In the genomic region with DNA sequence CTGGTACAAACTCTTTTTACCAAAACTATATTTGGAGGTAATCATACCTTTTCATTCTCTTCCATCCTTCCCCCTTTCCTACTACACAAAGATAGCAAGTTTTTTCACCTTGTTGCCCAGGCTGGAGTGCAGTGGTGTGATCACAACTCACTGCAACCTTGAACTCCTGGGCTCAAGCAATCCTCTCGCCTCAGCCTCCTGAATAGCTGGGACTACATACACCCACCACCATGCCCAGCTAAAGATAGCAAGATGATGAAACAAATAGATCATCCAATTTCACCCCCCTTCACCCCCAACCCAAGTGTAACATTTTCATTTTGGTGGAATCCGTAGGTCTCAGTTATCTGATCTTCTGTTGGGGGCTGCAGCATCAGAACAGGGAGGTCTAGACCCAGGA, we compare ENCODE assay signal across 21 cellular contexts. TPM values are rescaled to one million over a fixed set of nuclear protein-coding genes. Genes with fewer than 3 reads are reported as not detected.
"Had no signal": no experiment of that assay in that cellular context is flagged by ENCODE, and none has a peak within 500 bp of the region (broad histone marks: within the 10 kb centered on the region; RNA-seq: fewer than 3 reads in every experiment).

No MANE protein-coding gene starts in this region.

- H3K27me3 ChIP-seq: colonic mucosa, right atrium auricular region, spleen, tibial nerve, vagina had no signal

- H3K4me3 ChIP-seq: colonic mucosa, esophagus squamous epithelium, lower lobe of right lung, prostate gland, right atrium auricular region, skin epidermis, spleen, thoracic aorta, tibial nerve, vagina had no signal

- H3K9me3 ChIP-seq: colonic mucosa, esophagus squamous epithelium, lower lobe of right lung, prostate gland, right atrium auricular region, spleen, thoracic aorta, tibial nerve, vagina had no signal

- H3K36me3 ChIP-seq: colonic mucosa, esophagus squamous epithelium, lower lobe of right lung, prostate gland, right atrium auricular region, spleen, thoracic aorta, tibial nerve, vagina had no signal

- H3K4me1 ChIP-seq: prostate gland had no signal

- DNase-seq: colonic mucosa; dermis blood vessel endothelial cell; effector memory CD4-positive, alpha-beta T cell; erythroblast; esophagus squamous epithelium; left ventricle myocardium superior; lower lobe of right lung; natural killer cell; nucleus accumbens; spleen; stimulated activated CD4-positive, alpha-beta T cell treated with anti-CD3 and anti-CD28 coated beads, Interleukin-4, amount 100 ng/mL, for 4 hours; stimulated activated naive CD8-positive, alpha-beta T cell treated with anti-CD3 and anti-CD28 coated beads, Interleukin-15, Interleukin-2, amounts not matched to agents 100 U/mL and 50 U/mL, for 24 hours; substantia nigra had no signal

- H3K27ac ChIP-seq: colonic mucosa, esophagus squamous epithelium, lower lobe of right lung, prostate gland, skin epidermis, spleen, thoracic aorta, vagina had no signal

- ATAC-seq: left ventricle myocardium superior; lower lobe of right lung; natural killer cell; stimulated activated memory B cell treated with anti-CD40 and anti-IgM and Interleukin-4, amounts not matched to agents 10 μg/mL and 1 μg/mL and 100 μg/mL, for 72 hours; stimulated activated naive CD8-positive, alpha-beta T cell treated with anti-CD3 and anti-CD28 coated beads, Interleukin-15, Interleukin-2, amounts not matched to agents 100 U/mL and 50 U/mL, for 24 hours had no signal

RNA-seq across cellular contexts. Expression of gene INHA, which starts 21.0 kb away (rescaled TPM):
- total RNA-seq: colonic mucosa, dermis blood vessel endothelial cell, esophagus squamous epithelium, lower lobe of right lung, natural killer cell, neural crest cell had no signal
